In the genomic region with DNA sequence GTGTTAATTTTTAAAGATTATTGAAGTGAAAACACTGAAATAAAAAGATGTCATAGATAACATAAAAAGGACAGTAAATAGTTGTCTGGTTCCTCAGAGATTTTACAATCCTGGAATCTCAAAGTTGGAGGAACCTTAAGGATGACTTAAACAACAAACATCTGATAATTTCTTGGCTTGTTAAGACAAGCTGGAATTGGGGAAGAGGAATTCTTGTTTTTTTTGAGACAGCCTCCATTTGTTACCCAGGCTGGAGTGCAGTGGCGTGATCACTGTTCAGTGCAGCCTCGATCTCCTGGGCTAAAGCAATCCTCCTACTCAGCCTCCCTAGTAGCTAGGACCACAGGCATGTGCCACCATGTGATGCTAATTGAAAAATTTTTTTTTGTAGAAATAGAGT, we compare ENCODE assay signal across 1 cellular context.
TF ChIP-seq lines count a peak whose summit lies in the region.

No MANE protein-coding gene starts in this region.

TF ChIP-seq in HepG2, 621 proteins besides CTCF, POLR2A, EP300 and RAD21 (continued from another document):
- no peak for TF ChIP-seq PAX8 (CRISPR knock-in tag; IDR thresholded peaks at IDR 0.05; ENCODE audit: borderline replicate concordance)
- TF ChIP-seq, protein P1, sequence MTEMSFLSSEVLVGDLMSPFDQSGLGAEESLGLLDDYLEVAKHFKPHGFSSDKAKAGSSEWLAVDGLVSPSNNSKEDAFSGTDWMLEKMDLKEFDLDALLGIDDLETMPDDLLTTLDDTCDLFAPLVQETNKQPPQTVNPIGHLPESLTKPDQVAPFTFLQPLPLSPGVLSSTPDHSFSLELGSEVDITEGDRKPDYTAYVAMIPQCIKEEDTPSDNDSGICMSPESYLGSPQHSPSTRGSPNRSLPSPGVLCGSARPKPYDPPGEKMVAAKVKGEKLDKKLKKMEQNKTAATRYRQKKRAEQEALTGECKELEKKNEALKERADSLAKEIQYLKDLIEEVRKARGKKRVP (CRISPR knock-in tag; IDR thresholded peaks at IDR 0.05) = no peak
- no peak for TF ChIP-seq GZF1 (CRISPR knock-in tag; IDR thresholded peaks at IDR 0.05)
- TF ChIP-seq, protein P2, sequence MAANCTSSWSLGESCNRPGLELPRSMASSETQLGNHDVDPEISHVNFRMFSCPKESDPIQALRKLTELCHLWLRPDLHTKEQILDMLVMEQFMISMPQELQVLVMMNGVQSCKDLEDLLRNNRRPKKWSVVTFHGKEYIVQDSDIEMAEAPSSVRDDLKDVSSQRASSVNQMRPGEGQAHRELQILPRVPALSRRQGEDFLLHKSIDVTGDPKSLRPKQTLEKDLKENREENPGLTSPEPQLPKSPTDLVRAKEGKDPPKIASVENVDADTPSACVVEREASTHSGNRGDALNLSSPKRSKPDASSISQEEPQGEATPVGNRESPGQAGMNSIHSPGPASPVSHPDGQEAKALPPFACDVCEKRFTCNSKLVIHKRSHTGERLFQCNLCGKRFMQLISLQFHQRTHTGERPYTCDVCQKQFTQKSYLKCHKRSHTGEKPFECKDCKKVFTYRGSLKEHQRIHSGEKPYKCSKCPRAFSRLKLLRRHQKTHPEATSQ (CRISPR knock-in tag; IDR thresholded peaks at IDR 0.05; ENCODE audit: borderline replicate concordance) = no peak
- no peak for TF ChIP-seq SRY (CRISPR knock-in tag; IDR thresholded peaks at IDR 0.05)
- TF ChIP-seq ZNF446 (CRISPR knock-in tag; IDR thresholded peaks at IDR 0.05) = no peak
- TF ChIP-seq, protein P3, sequence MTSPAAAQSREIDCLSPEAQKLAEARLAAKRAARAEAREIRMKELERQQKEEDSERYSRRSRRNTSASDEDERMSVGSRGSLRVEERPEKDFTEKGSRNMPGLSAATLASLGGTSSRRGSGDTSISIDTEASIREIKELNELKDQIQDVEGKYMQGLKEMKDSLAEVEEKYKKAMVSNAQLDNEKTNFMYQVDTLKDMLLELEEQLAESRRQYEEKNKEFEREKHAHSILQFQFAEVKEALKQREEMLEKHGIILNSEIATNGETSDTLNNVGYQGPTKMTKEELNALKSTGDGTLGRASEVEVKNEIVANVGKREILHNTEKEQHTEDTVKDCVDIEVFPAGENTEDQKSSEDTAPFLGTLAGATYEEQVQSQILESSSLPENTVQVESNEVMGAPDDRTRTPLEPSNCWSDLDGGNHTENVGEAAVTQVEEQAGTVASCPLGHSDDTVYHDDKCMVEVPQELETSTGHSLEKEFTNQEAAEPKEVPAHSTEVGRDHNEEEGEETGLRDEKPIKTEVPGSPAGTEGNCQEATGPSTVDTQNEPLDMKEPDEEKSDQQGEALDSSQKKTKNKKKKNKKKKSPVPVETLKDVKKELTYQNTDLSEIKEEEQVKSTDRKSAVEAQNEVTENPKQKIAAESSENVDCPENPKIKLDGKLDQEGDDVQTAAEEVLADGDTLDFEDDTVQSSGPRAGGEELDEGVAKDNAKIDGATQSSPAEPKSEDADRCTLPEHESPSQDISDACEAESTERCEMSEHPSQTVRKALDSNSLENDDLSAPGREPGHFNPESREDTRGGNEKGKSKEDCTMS (CRISPR knock-in tag; conservative IDR thresholded peaks at IDR 0.05) = no peak
- no peak for TF ChIP-seq ZNF652 (CRISPR knock-in tag; IDR thresholded peaks at IDR 0.05; ENCODE audit: borderline replicate concordance, low read depth)
- no peak for TF ChIP-seq BHLHE40 (IDR thresholded peaks at IDR 0.05; ENCODE audit: low read length)
- TF ChIP-seq ZFP36L1 (CRISPR knock-in tag; IDR thresholded peaks at IDR 0.05) = no peak
- no peak for TF ChIP-seq ZNF441 (CRISPR knock-in tag; IDR thresholded peaks at IDR 0.05; ENCODE audit: borderline replicate concordance)
- no peak for TF ChIP-seq NR2F2 (IDR thresholded peaks at IDR 0.05; ENCODE audit: borderline replicate concordance, low read depth)
- TF ChIP-seq NKX3-1 (CRISPR knock-in tag; IDR thresholded peaks at IDR 0.05) = no peak
- TF ChIP-seq, protein P4, sequence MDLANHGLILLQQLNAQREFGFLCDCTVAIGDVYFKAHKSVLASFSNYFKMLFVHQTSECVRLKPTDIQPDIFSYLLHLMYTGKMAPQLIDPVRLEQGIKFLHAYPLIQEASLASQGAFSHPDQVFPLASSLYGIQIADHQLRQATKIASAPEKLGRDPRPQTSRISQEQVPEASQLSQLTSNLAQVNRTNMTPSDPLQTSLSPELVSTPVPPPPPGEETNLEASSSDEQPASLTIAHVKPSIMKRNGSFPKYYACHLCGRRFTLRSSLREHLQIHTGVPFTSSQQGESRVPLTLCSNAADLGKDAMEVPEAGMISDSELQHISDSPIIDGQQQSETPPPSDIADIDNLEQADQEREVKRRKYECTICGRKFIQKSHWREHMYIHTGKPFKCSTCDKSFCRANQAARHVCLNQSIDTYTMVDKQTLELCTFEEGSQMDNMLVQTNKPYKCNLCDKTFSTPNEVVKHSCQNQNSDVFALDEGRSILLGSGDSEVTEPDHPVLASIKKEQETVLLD (CRISPR knock-in tag; IDR thresholded peaks at IDR 0.05; ENCODE audit: low read depth) = no peak
- no peak for TF ChIP-seq HNF4A (CRISPR knock-in tag; IDR thresholded peaks at IDR 0.05)
- no peak for TF ChIP-seq BRD4 (CRISPR knock-in tag; IDR thresholded peaks at IDR 0.05)
TF ChIP-seq in HepG2: peak in this region for 0.
